In the genomic region with DNA sequence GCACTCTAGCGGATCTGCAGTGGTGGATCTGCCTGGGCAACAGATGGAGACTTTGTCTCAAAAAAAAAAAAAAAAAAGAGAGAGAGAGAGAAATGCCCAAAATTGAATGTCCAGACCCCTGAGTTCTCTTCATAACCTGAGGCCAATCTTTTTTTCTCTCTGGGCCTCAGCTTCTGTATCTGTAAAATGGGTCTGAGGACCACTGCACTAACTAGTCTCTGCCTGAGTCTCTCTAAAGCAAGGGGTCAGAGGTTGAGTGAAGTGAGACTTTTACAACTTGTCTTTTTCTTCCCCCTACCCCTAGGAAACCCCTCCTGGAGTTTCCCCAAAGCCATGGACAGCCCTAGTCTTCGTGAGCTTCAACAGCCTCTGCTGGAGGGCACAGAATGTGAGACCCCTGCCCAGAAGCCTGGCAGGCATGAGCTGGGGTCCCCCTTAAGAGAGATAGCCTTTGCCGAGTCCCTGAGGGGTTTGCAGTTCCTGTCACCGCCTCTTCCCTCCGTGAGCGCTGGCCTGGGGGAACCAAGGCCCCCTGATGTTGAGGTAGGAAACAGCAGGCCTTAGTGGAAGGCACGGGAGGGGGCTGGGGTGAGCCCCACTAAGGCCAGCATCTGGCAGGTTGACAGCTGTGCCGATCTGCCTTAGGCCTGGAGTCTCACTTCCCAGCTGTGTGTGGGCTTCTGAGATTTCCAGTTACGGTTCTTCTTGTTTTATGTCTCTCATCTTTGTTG, we compare ENCODE assay signal across 9 cellular contexts. TPM values are rescaled to one million over a fixed set of nuclear protein-coding genes. Genes with fewer than 3 reads are reported as not detected.
DNase-seq lines count a peak whose midpoint lies in the region; ATAC-seq lines count a peak whose summit lies in the region.
"Had no signal": no experiment of that assay in that cellular context is flagged by ENCODE, and none has a peak within 500 bp of the region (broad histone marks: within the 10 kb centered on the region; RNA-seq: fewer than 3 reads in every experiment).

No MANE protein-coding gene starts in this region.

- ATAC-seq in GM19025 (IDR thresholded peaks at IDR 0.05; ENCODE audit: low read depth, unreplicated experiment) (peak; percentile 44), left colon (no peak)

- intact Hi-C loops in left colon (cut with DNase I, micrococcal nuclease): no loop called here

- peak; percentile 67 for DNase-seq in CD1c-positive myeloid dendritic cell (ENCODE audit: extremely low spot score)
- peak; percentile 27 to 80 for DNase-seq in NCI-H524 (lab: John Stamatoyannopoulos, UW)
- peak; percentile 69 for DNase-seq in islet precursor cell
- DNase-seq in NCI-H2029 treated with DMSO at 0.1 percent for 48 hours (lab: John Stamatoyannopoulos, UW): no peak
- DNase-seq in midbrain (lab: John Stamatoyannopoulos, UW): no peak
- no peak for DNase-seq in left colon
- no peak for DNase-seq in hippocampal formation (lab: John Stamatoyannopoulos, UW)
- DNase-seq: stimulated activated CD4-positive, alpha-beta T cell treated with anti-CD3 and anti-CD28 coated beads, Interleukin-15, amount 100 ng/mL, for 24 hours had no signal

RNA-seq across cellular contexts. Expression of a gene that starts 1.8 kb away (rescaled TPM):
- total RNA-seq in left colon: 1 to 10 TPM; 2.8 to 4.9 TPM

RNA-seq across cellular contexts. Expression of a gene that starts 14.2 kb away (rescaled TPM):
- total RNA-seq in left colon: 1 to 10 TPM; 6.2 to 8.6 TPM

RNA-seq across cellular contexts. Expression of a gene that starts 19.0 kb away (rescaled TPM):
- 10 to 100 TPM; 11.8 to 12.7 TPM for total RNA-seq in left colon

RNA-seq across cellular contexts. Expression of a gene that starts 19.5 kb away (rescaled TPM):
- 10 to 100 TPM; 17.3 to 20.4 TPM for total RNA-seq in left colon

RNA-seq across cellular contexts. Expression of a gene that starts 24.4 kb away (rescaled TPM):
- 10 to 100 TPM in 1 of 2 donors, 1 to 10 TPM in 1; 7.4 to 14.7 TPM for total RNA-seq in left colon

Comparison
In these comparisons a context has a peak if more than half of its experiments do, and no peak if none do; other contexts are left out.
1. DNase-seq: peak in CD1c-positive myeloid dendritic cell (single experiment), NCI-H524 (2 of 2) and islet precursor cell (single experiment); none in NCI-H2029 treated with DMSO at 0.1 percent for 48 hours (single experiment), midbrain (single experiment), left colon (0 of 2) and hippocampal formation (0 of 2).